Comparison of ENCODE assay signal across 8 cellular contexts in the genomic region with DNA sequence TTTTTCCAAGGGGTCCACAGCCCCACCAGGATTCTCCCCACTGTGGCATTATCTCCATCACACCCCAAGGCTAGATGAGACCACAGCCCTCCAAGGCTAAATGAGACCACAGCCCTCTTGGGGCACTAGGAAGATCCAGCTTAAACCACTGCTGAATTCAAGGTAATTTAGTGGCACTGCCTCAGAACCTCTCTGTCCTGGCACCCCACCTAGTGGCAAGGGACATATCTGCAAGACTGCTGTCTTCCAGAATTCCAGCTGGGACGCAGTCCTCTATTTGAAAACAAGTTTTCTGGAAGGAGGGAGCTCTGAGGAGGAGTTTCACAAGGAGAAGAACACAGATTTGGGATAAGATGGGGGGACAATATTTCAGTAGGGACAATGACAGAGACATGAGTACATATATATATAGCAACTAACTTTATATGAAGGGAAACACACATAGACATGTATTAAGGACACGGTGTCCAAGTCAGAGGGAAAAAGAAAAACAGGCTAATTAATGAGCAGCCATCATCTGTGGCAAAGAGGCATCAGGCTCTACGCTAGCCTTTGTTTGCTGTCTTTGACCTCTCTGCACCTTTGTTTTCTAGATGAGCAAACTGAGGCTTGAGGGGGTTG. TPM values are rescaled to one million over a fixed set of nuclear protein-coding genes. Genes with fewer than 3 reads are reported as not detected.
DNase-seq lines count a peak whose midpoint lies in the region; ATAC-seq and TF ChIP-seq lines count a peak whose summit lies in the region.

No MANE protein-coding gene starts in this region.

- H3K9ac ChIP-seq in adipocyte (ENCODE audit: low read length), result no peak overlapping the region

- H3K36me3 ChIP-seq in adipocyte (ENCODE audit: control insufficient read depth, insufficient read depth, low read length, severe bottlenecking) (no peaks in the 10 kb centered on the region), lung (ENCODE audit: control insufficient read depth in 2 of 2, insufficient read depth in 2 of 2, low read length in 2 of 2) (no peaks in the 10 kb centered on the region)

- no peak overlapping the region for H3K4me3 ChIP-seq in adipocyte (ENCODE audit: low read length)
- H3K4me3 ChIP-seq in lung, result no peak overlapping the region

- H3K9me3 ChIP-seq in adipocyte (ENCODE audit: control insufficient read depth, low read length) (no peaks in the 10 kb centered on the region), lung (ENCODE audit: control insufficient read depth in 2 of 2, insufficient read depth in 1 of 2, low read length in 1 of 2) (no peaks in the 10 kb centered on the region)

- TF ChIP-seq CTCF in 22Rv1 (IDR thresholded peaks at IDR 0.05), result peak; percentile 76
- TF ChIP-seq CTCF in lung (IDR thresholded peaks at IDR 0.05; ENCODE audit: control extremely low read depth, extremely low read depth), result peak; percentile 11

- DNase-seq in ELF-1 (ENCODE audit: low read depth, low spot score) (peak; percentile 61), NCI-H1105 treated with DMSO at 0.1 percent for 48 hours (lab: John Stamatoyannopoulos, UW) (peak; percentile 57), adipocyte (ENCODE audit: low read depth) (peak; percentile 43), lung (ENCODE audit: low spot score) (no peak), NOMO-1 (lab: John Stamatoyannopoulos, UW; ENCODE audit: unreplicated experiment in 2 of 2) (no peak), GM19238 (ENCODE audit: insufficient read length, low spot score) (no peak)

- no peaks in the 10 kb centered on the region for H3K4me1 ChIP-seq in adipocyte (ENCODE audit: control insufficient read depth, insufficient read depth, low read length)
- no peaks in the 10 kb centered on the region for H3K4me1 ChIP-seq in lung (ENCODE audit: control insufficient read depth in 2 of 2, insufficient read depth in 2 of 2, low read length in 2 of 2)

- H3K27ac ChIP-seq in 22Rv1 (no peak overlapping the region), lung (ENCODE audit: low read depth in 1 of 2, low read length in 1 of 2) (no peak overlapping the region)

- 46 to 49% methylated on average over 3 of the region's 3 CpGs for WGBS in lung, 2 donors

- peaks cover 16% of the 10 kb centered on the region for H3K27me3 ChIP-seq in adipocyte (replicated peaks; ENCODE audit: control insufficient read depth, insufficient read depth, low read length)
- H3K27me3 ChIP-seq in lung (ENCODE audit: control insufficient read depth, insufficient read depth), result no peaks in the 10 kb centered on the region

- ATAC-seq in lung (ENCODE audit: insufficient read depth, low FRiP score) (peak; percentile 53), HG03095 (IDR thresholded peaks at IDR 0.05; ENCODE audit: unreplicated experiment) (no peak)

RNA-seq across cellular contexts. Expression of a gene that starts 9.3 kb away (rescaled TPM):
- total RNA-seq in lung, result 10 to 100 TPM; 65.7 to 67.9 TPM
- polyA plus RNA-seq in lung, result 10 to 100 TPM; 47.7 to 81.8 TPM

RNA-seq across cellular contexts. Expression of a gene that starts 9.6 kb away (rescaled TPM):
- total RNA-seq in lung, result 10 to 100 TPM; 12.8 to 28.2 TPM
- polyA plus RNA-seq in lung, result 10 to 100 TPM; 22.5 to 33.4 TPM

RNA-seq across cellular contexts. Expression of a gene that starts 51.8 kb away (rescaled TPM):
- not detected for total RNA-seq in lung
- polyA plus RNA-seq in lung, result not detected

Comparison
In these comparisons a context has a peak if more than half of its experiments do, and no peak if none do; other contexts are left out.
1. DNase-seq: peak in ELF-1 (single experiment), NCI-H1105 treated with DMSO at 0.1 percent for 48 hours (single experiment) and adipocyte (single experiment); none in lung (single experiment), NOMO-1 (0 of 2) and GM19238 (single experiment).